Comparison of ENCODE assay signal across 8 cellular contexts in genomic region chr11:62709262-62710000, GRCh38. TPM values are rescaled to one million over a fixed set of nuclear protein-coding genes. Genes with fewer than 3 reads are reported as not detected.
DNase-seq lines count a peak whose midpoint lies in the region; ATAC-seq and TF ChIP-seq lines count a peak whose summit lies in the region.

No MANE protein-coding gene starts in this region.

- H3K9me3 ChIP-seq in heart left ventricle (no peaks in the 10 kb centered on the region), transverse colon (no peaks in the 10 kb centered on the region)

- DNase-seq in ELF-1 (ENCODE audit: low read depth, low spot score) (peak; percentile 98), H7 (peak; percentile 92), NCI-H1048 (lab: John Stamatoyannopoulos, UW) (peak; percentile 89), SW 1271 (lab: John Stamatoyannopoulos, UW) (peak; percentile 89 to 97), heart left ventricle (peak; percentile 97 to 99 (median 98)), pons (ENCODE audit: low spot score) (peak; percentile 98), transverse colon (peak; percentile 98)

- ATAC-seq in heart left ventricle, result peak; percentile 84 to 92 (median 88)

- in situ Hi-C loops in transverse colon (cut with MboI; ENCODE audit: low pct_ligation_motif_present in 1 of 4, low pct_unique_long_range_greater_than_20kb in 1 of 4, low sequenced_read_pairs in 3 of 4), result no loop called here

- 0 to 5% (median 1%) methylated on average over 47 of the region's 47 CpGs for WGBS in adipose tissue, 3 donors
- 1 to 3% (median 1%) methylated on average over 29 to 47 of the region's 47 CpGs for WGBS in heart left ventricle, 4 donors
- 0 to 2% methylated on average over 15 to 47 of the region's 47 CpGs for WGBS in transverse colon (ENCODE audit: low coverage in 1 of 2), 2 donors

- intact Hi-C loops in heart left ventricle (cut with DNase I) (loop anchor here in 2 of 10 donors (1.0 to 5.0 kb wide), 4 partner anchors 17 to 42 kb away; partner anchors contain the start of genes C11orf98 (in 1 of the 2), CSKMT (in 1 of the 2), HNRNPUL2 (in 1 of the 2) and LBHD1 (in 1 of the 2)), transverse colon (cut with DNase I; ENCODE audit: low total_unique reads) (no loop called here)

- peaks cover 16% of the 10 kb centered on the region for H3K36me3 ChIP-seq in H7 (replicated peaks; ENCODE audit: control insufficient read depth, insufficient read depth, low read length)
- H3K36me3 ChIP-seq in heart left ventricle, result peaks cover 0 to 46% (median 41%) of the 10 kb centered on the region in 9 donors
- H3K36me3 ChIP-seq in transverse colon, result peaks cover 0 to 20% (median 0%) of the 10 kb centered on the region in 4 donors

- H3K27ac ChIP-seq in adipose tissue (ENCODE audit: low read depth, low read length), result peak overlapping the region; percentile 80
- peak overlapping the region; percentile 90 to 99 (median 97) for H3K27ac ChIP-seq in heart left ventricle
- peak overlapping the region; percentile 93 to 98 (median 96) for H3K27ac ChIP-seq in transverse colon

- TF ChIP-seq CTCF in heart left ventricle (IDR thresholded peaks at IDR 0.05) (peak in 4 of 12 donors; percentile 8 to 50 (median 26)), transverse colon (IDR thresholded peaks at IDR 0.05) (peak in 3 of 5 experiments; percentile 15 to 30 (median 17))

- no peak for TF ChIP-seq EP300 in transverse colon (IDR thresholded peaks at IDR 0.05; ENCODE audit: low read depth)

- H3K27me3 ChIP-seq in H7 (ENCODE audit: control insufficient read depth, insufficient read depth, low read length), result no peaks in the 10 kb centered on the region
- no peaks in the 10 kb centered on the region for H3K27me3 ChIP-seq in heart left ventricle
- H3K27me3 ChIP-seq in transverse colon, result no peaks in the 10 kb centered on the region

- H3K4me3 ChIP-seq in H7 (ENCODE audit: insufficient read depth, low read depth, low read length), result peak overlapping the region; percentile 65
- H3K4me3 ChIP-seq in heart left ventricle, result peak overlapping the region; percentile 38 to 75 (median 64)
- H3K4me3 ChIP-seq in transverse colon, result peak overlapping the region; percentile 50 to 71 (median 53)

- TF ChIP-seq POLR2A in heart left ventricle (IDR thresholded peaks at IDR 0.05) (peak in 1 of 2 donors; percentile 63), transverse colon (IDR thresholded peaks at IDR 0.05) (peak; percentile 92)

- H3K4me1 ChIP-seq in heart left ventricle (peaks cover 0 to 72% (median 45%) of the 10 kb centered on the region in 12 donors), transverse colon (peaks cover 33 to 63% (median 40%) of the 10 kb centered on the region in 4 donors)

RNA-seq across cellular contexts. Expression of gene GNG3, which starts 2.0 kb away (rescaled TPM):
- total RNA-seq in H7 (2014; rRNA removed; shearing (Covaris generic)), result 0.33 and 3.1 TPM in 2 replicates
- polyA plus RNA-seq in adipose tissue (under 1 TPM in 2 of 3 donors, not detected in 1; 0.09 to 0.12 TPM), heart left ventricle (under 1 TPM in 1 of 2 donors, not detected in 1; 0.14 TPM)
- total RNA-seq in heart left ventricle (under 1 TPM in 4 of 9 donors, not detected in 5; 0.27 to 0.55 (median 0.32) TPM), transverse colon (under 1 TPM in 1 of 4 donors, not detected in 3; 0.64 TPM)

RNA-seq across cellular contexts. Expression of gene BSCL2, which starts 2.2 kb away (rescaled TPM):
- 169 and 200 TPM in 2 replicates for total RNA-seq in H7 (2014; rRNA removed; shearing (Covaris generic))
- 10 to 100 TPM; 45.9 to 61.7 (median 46.3) TPM for polyA plus RNA-seq in adipose tissue
- total RNA-seq in heart left ventricle, result 10 to 100 TPM; 13.3 to 30.1 (median 20.0) TPM
- polyA plus RNA-seq in heart left ventricle, result 10 to 100 TPM; 23.1 to 39.4 TPM
- 100 to 1,000 TPM in 1 of 4 donors, 10 to 100 TPM in 3; 61.7 to 155 (median 75.7) TPM for total RNA-seq in transverse colon

RNA-seq across cellular contexts. Expression of gene HNRNPUL2, which starts 17.8 kb away (rescaled TPM):
- total RNA-seq in H7 (2014; rRNA removed; shearing (Covaris generic)), result 7.3 and 10.1 TPM in 2 replicates
- polyA plus RNA-seq in adipose tissue, result 10 to 100 TPM; 17.2 to 34.2 (median 23.1) TPM
- 10 to 100 TPM in 8 of 9 donors, 1 to 10 TPM in 1; 9.6 to 39.5 (median 32.6) TPM for total RNA-seq in heart left ventricle
- polyA plus RNA-seq in heart left ventricle, result 10 to 100 TPM; 32.7 to 35.2 TPM
- 100 to 1,000 TPM in 1 of 4 donors, 10 to 100 TPM in 3; 21.8 to 116 (median 59.6) TPM for total RNA-seq in transverse colon

RNA-seq across cellular contexts. Expression of gene TTC9C, which starts 18.9 kb away (rescaled TPM):
- 45.1 and 63.1 TPM in 2 replicates for total RNA-seq in H7 (2014; rRNA removed; shearing (Covaris generic))
- 10 to 100 TPM; 15.1 to 30.1 (median 16.2) TPM for polyA plus RNA-seq in adipose tissue
- 10 to 100 TPM in 7 of 9 donors, 1 to 10 TPM in 2; 7.4 to 23.5 (median 12.1) TPM for total RNA-seq in heart left ventricle
- 10 to 100 TPM; 13.9 to 20.0 TPM for polyA plus RNA-seq in heart left ventricle
- total RNA-seq in transverse colon, result 10 to 100 TPM in 3 of 4 donors, 1 to 10 TPM in 1; 6.7 to 27.0 (median 17.0) TPM

RNA-seq across cellular contexts. Expression of gene LRRN4CL, which starts 20.1 kb away (rescaled TPM):
- total RNA-seq in H7 (2014; rRNA removed; shearing (Covaris generic)), result 0.14 and 0.30 TPM in 2 replicates
- 10 to 100 TPM in 2 of 3 donors, 1 to 10 TPM in 1; 4.3 to 39.1 (median 17.7) TPM for polyA plus RNA-seq in adipose tissue
- total RNA-seq in heart left ventricle, result 1 to 10 TPM in 8 of 9 donors, under 1 TPM in 1; 0.63 to 8.6 (median 2.7) TPM
- 1 to 10 TPM; 1.3 to 1.9 TPM for polyA plus RNA-seq in heart left ventricle
- 10 to 100 TPM in 1 of 4 donors, 1 to 10 TPM in 3; 8.2 to 24.7 (median 9.0) TPM for total RNA-seq in transverse colon

Comparison
In these comparisons a context has a peak if more than half of its experiments do, and no peak if none do; other contexts are left out.
1. Peak in every context shown above with its lines: DNase-seq, ATAC-seq, H3K4me3 ChIP-seq and H3K27ac ChIP-seq.